In the genomic region with DNA sequence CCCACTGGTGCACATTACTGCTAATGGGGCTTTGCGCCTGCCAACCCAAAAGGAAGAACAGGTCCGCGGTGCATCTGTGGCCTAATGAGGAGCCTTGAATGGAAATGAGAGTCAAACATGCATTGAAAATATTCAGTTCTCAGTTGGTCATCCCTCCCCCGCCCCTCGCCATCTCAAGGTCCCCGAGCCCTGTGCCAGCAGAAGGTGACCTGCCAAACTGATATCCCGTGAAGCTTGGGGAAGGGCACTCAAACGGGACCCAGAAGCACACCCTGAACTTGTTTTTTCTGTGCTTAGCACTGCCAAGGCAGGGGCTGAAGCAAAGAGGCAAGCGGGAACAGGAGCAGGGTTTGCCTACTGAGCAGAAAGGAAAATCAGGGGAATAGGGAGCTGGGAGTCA, we compare ENCODE assay signal across 25 cellular contexts.
"Had no signal": no experiment of that assay in that cellular context is flagged by ENCODE, and none has a peak within 500 bp of the region (broad histone marks: within the 10 kb centered on the region; RNA-seq: fewer than 3 reads in every experiment).

No MANE protein-coding gene starts in this region.

- H3K27ac ChIP-seq: ascending aorta, coronary artery, esophagus muscularis mucosa, gastrocnemius medialis, left lung, parathyroid adenoma, sigmoid colon, thoracic aorta, upper lobe of left lung had no signal

- ATAC-seq: activated CD8-positive, alpha-beta memory T cell treated with anti-CD3 and anti-CD28 coated beads, Interleukin-2, amount 10 ng/mL, durations not matched to agents 7 days and 5 days; activated CD8-positive, alpha-beta T cell treated with anti-CD3 and anti-CD28 coated beads for 36 hours; activated naive CD8-positive, alpha-beta T cell treated with anti-CD3 and anti-CD28 coated beads, Interleukin-2, amount 50 U/mL, for 24 hours; left lung; natural killer cell; stimulated activated memory B cell treated with anti-CD40 and anti-IgM and Interleukin-4, amounts not matched to agents 10 μg/mL and 1 μg/mL and 100 μg/mL, for 72 hours had no signal

- H3K27me3 ChIP-seq: ascending aorta, esophagus muscularis mucosa, gastrocnemius medialis, left lung, neutrophil, sigmoid colon, upper lobe of left lung had no signal

- H3K9me3 ChIP-seq: ascending aorta, gastrocnemius medialis had no signal

- H3K9ac ChIP-seq: parathyroid adenoma had no signal

- H2AFZ ChIP-seq: parathyroid adenoma had no signal

- DNase-seq: activated CD4-positive, alpha-beta T cell treated with anti-CD3 and anti-CD28 coated beads, Interleukin-2, amount 10 ng/mL, durations not matched to agents 7 days and 5 days; activated CD8-positive, alpha-beta memory T cell treated with anti-CD3 and anti-CD28 coated beads, Interleukin-2, amount 10 ng/mL, durations not matched to agents 7 days and 5 days; activated CD8-positive, alpha-beta T cell treated with anti-CD3 and anti-CD28 coated beads for 36 hours; activated effector memory CD4-positive, alpha-beta T cell treated with anti-CD3 and anti-CD28 coated beads, Interleukin-2, amount 50 U/mL, for 16 hours; activated naive CD4-positive, alpha-beta T cell treated with anti-CD3 and anti-CD28 coated beads, Interleukin-2, amount 50 U/mL, for 16 hours; activated naive CD8-positive, alpha-beta T cell treated with anti-CD3 and anti-CD28 coated beads, Interleukin-2, amount 50 U/mL, for 24 hours; activated T-cell treated with anti-CD3 and anti-CD28 coated beads for 4 hours; gastrocnemius medialis; hippocampal formation; kidney glomerular epithelial cell; left lung; natural killer cell; retina; sigmoid colon; stimulated activated CD4-positive, alpha-beta T cell treated with anti-CD3 and anti-CD28 coated beads, Interleukin-15, amount 100 ng/mL, for 24 hours; T1000; upper lobe of left lung had no signal

- H3K36me3 ChIP-seq: ascending aorta, esophagus muscularis mucosa, gastrocnemius medialis, left lung, neutrophil, sigmoid colon, thoracic aorta, upper lobe of left lung had no signal

- H3K4me2 ChIP-seq: smooth muscle cell had no signal

- H3K4me1 ChIP-seq: ascending aorta, esophagus muscularis mucosa, gastrocnemius medialis, left lung, parathyroid adenoma, sigmoid colon, upper lobe of left lung had no signal

- H3K4me3 ChIP-seq: ascending aorta, coronary artery, esophagus muscularis mucosa, gastrocnemius medialis, left lung, sigmoid colon, smooth muscle cell, thoracic aorta, upper lobe of left lung had no signal
